Comparison of ENCODE assay signal across 8 cellular contexts in the genomic region with DNA sequence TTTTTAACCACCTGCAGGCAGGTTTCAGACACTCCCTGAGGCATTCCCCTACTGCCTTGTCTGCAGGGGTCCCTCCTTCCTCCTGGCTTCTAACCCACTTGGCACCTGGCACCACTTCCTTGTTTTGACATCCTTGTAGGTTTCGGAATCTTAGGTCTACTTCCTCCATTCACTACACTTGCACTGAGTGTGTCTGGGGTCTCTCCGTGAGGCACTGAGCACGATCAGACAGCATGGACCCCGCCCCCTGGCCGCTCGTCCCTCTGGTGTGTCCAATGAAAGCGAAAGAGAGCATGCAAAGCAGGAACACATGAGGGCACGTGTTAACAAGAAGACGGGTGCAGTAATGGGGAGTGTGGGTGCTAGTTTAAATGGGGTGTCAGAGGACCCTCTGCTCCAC.
A peak's percentile ranks its signal among the peaks of the same experiment; 100 is the strongest.
DNase-seq lines count a peak whose midpoint lies in the region; ATAC-seq and TF ChIP-seq lines count a peak whose summit lies in the region.

No MANE protein-coding gene starts in this region.

- 74 to 80% methylated on average over 8 to 9 of the region's 9 CpGs for WGBS in testis, 2 donors

- H3K4me1 Mint-ChIP-seq in Calu3 (ENCODE audit: low read depth, unreplicated experiment) = peaks cover 44% of the 10 kb centered on the region
- H3K4me1 Mint-ChIP-seq in activated CD8-positive, alpha-beta memory T cell treated with anti-CD3 and anti-CD28 coated beads, Interleukin-2, amount 10 ng/mL, durations not matched to agents 7 days and 5 days = peaks cover 33% of the 10 kb centered on the region

- DNase-seq in Calu3 = peak; percentile 58
- peak; percentile 68 for DNase-seq in GM20000 (ENCODE audit: low spot score)
- peak; percentile 67 for DNase-seq in activated CD8-positive, alpha-beta memory T cell treated with anti-CD3 and anti-CD28 coated beads, Interleukin-2, amount 10 ng/mL, durations not matched to agents 7 days and 5 days
- peak; percentile 3 for DNase-seq in putamen (ENCODE audit: low spot score)
- DNase-seq in NCI-H2081 treated with DMSO at 0.1 percent for 48 hours (lab: John Stamatoyannopoulos, UW) = no peak
- DNase-seq in HAP-1 (ENCODE audit: low spot score in 2 of 2) = no peak
- DNase-seq in testis = no peak

- H3K4me3 ChIP-seq in HAP-1 (no peak overlapping the region), testis (no peak overlapping the region)

- peak overlapping the region; percentile 15 for H3K27ac Mint-ChIP-seq in Calu3 (ENCODE audit: unreplicated experiment)
- peak overlapping the region; percentile 55 for H3K27ac Mint-ChIP-seq in activated CD8-positive, alpha-beta memory T cell treated with anti-CD3 and anti-CD28 coated beads, Interleukin-2, amount 10 ng/mL, durations not matched to agents 7 days and 5 days

- H3K27me3 Mint-ChIP-seq in Calu3 (ENCODE audit: unreplicated experiment) = no peaks in the 10 kb centered on the region
- peaks cover 7% of the 10 kb centered on the region for H3K27me3 Mint-ChIP-seq in activated CD8-positive, alpha-beta memory T cell treated with anti-CD3 and anti-CD28 coated beads, Interleukin-2, amount 10 ng/mL, durations not matched to agents 7 days and 5 days

- H3K4me3 Mint-ChIP-seq in Calu3 (ENCODE audit: low read depth, unreplicated experiment) = peak overlapping the region; percentile 22
- peak overlapping the region; percentile 48 for H3K4me3 Mint-ChIP-seq in activated CD8-positive, alpha-beta memory T cell treated with anti-CD3 and anti-CD28 coated beads, Interleukin-2, amount 10 ng/mL, durations not matched to agents 7 days and 5 days

- in situ Hi-C loops in HAP-1 (cut with MboI; ENCODE audit: low sequenced_read_pairs) = no loop called here

- H3K27ac ChIP-seq in testis = no peak overlapping the region

- BruUV-seq in Calu3 (replicated peaks; lab: Mats Ljungman, UMichigan) = no TSS peak

- H3K9me3 Mint-ChIP-seq in Calu3 (ENCODE audit: low read depth, unreplicated experiment) = no peaks in the 10 kb centered on the region
- H3K9me3 Mint-ChIP-seq in activated CD8-positive, alpha-beta memory T cell treated with anti-CD3 and anti-CD28 coated beads, Interleukin-2, amount 10 ng/mL, durations not matched to agents 7 days and 5 days (ENCODE audit: low read depth) = no peaks in the 10 kb centered on the region

- peaks cover 6% of the 10 kb centered on the region for H3K4me1 ChIP-seq in HAP-1
- no peaks in the 10 kb centered on the region for H3K4me1 ChIP-seq in testis

- ATAC-seq in HG03439 (IDR thresholded peaks at IDR 0.05; ENCODE audit: unreplicated experiment) = peak; percentile 85
- peak; percentile 83 for ATAC-seq in activated CD8-positive, alpha-beta memory T cell treated with anti-CD3 and anti-CD28 coated beads, Interleukin-2, amount 10 ng/mL, durations not matched to agents 7 days and 5 days

- no peak for TF ChIP-seq POLR2A in testis (IDR thresholded peaks at IDR 0.05)

- CTCF ChIA-PET in Calu3 (lab: Charles Lee) = no interaction called here
- CTCF ChIA-PET in activated CD8-positive, alpha-beta memory T cell treated with anti-CD3 and anti-CD28 coated beads, Interleukin-2, amount 10 ng/mL, durations not matched to agents 7 days and 5 days (lab: Charles Lee) = interaction anchor here (1.4 kb wide), 1 partner anchor 490 kb away, joined by 5 read pairs; a partner anchor contains a TSS

- H3K36me3 Mint-ChIP-seq in Calu3 (ENCODE audit: insufficient read depth, unreplicated experiment) = peaks cover under 1% of the 10 kb centered on the region
- H3K36me3 Mint-ChIP-seq in activated CD8-positive, alpha-beta memory T cell treated with anti-CD3 and anti-CD28 coated beads, Interleukin-2, amount 10 ng/mL, durations not matched to agents 7 days and 5 days = no peaks in the 10 kb centered on the region

- H3K9me3 ChIP-seq in HAP-1 (no peaks in the 10 kb centered on the region), testis (no peaks in the 10 kb centered on the region)

- TF ChIP-seq CTCF in Calu3 (IDR thresholded peaks at IDR 0.05; ENCODE audit: unreplicated experiment) = no peak
- no peak for TF ChIP-seq CTCF in GM20000 (IDR thresholded peaks at IDR 0.05; ENCODE audit: extremely low read depth, missing control alignments)
- no peak for TF ChIP-seq CTCF in testis (IDR thresholded peaks at IDR 0.05)

- H3K36me3 ChIP-seq in HAP-1 (replicated peaks) (no peaks in the 10 kb centered on the region), testis (ENCODE audit: low read depth, missing control alignments) (no peaks in the 10 kb centered on the region)

- H3K27me3 ChIP-seq in HAP-1 (ENCODE audit: low read depth) = no peaks in the 10 kb centered on the region
- H3K27me3 ChIP-seq in testis = no peaks in the 10 kb centered on the region

- intact Hi-C loops in Calu3 (cut with micrococcal nuclease; ENCODE audit: unreplicated experiment) (no loop called here), testis (cut with DNase I; ENCODE audit: low total_unique reads) (no loop called here)

Comparison
In these comparisons a context has a peak if more than half of its experiments do, and no peak if none do; other contexts are left out.
1. DNase-seq: peak in Calu3 (single experiment), GM20000 (single experiment), activated CD8-positive, alpha-beta memory T cell treated with anti-CD3 and anti-CD28 coated beads, Interleukin-2, amount 10 ng/mL, durations not matched to agents 7 days and 5 days (single experiment) and putamen (single experiment); none in NCI-H2081 treated with DMSO at 0.1 percent for 48 hours (single experiment), HAP-1 (0 of 2) and testis (single experiment).